ENCODE assay signal across 1 cellular context in the genomic region with DNA sequence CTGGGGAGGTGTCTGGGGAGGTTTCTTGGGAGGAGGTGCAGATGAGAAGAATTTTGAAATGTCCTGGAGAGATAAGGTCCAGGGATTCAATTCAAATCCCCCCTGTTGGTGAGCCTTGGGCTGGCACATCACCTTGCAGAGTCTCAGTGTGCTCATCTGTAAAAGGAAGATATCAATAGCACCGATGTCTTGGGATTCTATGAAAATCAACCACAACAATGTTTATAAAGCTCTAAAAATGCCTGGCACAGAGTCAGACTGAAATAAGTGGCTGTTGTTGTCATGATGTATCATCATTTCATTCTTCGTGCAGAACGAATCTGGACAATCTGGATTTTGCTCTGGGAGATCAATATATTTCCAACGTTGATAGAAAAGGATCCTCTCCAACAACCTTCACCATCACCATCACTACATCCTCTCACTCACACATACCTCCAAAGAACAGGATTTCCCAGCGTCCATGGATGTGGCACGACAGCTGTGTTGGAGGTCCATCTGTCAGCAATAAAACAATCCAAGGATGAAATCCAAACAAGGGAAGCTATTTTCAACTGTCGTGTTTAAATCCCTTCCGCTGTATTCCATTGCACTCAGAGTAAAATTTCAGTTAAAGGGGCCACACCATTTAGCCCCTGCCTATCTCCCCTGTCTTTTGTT.
TF ChIP-seq lines count a peak whose summit lies in the region.

No MANE protein-coding gene starts in this region.

TF ChIP-seq in IMR-90, 13 proteins besides CTCF, POLR2A, EP300 and RAD21 (continued from another document):
- no peak for TF ChIP-seq CHD1 (IDR thresholded peaks at IDR 0.05; ENCODE audit: low read depth, low read length)
- no peak for TF ChIP-seq CEBPB (IDR thresholded peaks at IDR 0.05; ENCODE audit: low read depth, low read length)
